In the genomic region with DNA sequence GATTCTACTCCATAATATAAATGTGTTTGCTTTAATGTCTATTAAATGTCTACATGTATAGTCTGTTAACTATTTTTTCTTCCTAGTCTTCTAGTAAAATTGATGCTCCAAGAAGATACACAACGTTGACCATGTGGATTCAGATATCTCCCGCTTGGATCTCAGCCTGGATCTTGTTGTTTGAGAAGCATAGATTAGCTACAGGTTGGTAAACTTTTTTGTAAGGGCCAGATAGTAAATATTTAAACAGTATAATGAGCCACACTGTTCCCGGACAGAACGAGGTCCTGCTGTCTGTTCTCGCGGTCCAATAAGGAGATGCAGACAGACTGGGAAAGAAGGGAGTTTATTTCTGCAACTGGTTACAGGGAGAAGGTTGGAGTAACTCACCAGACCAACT, we compare ENCODE assay signal across 24 cellular contexts.
DNase-seq lines count a peak whose midpoint lies in the region; ATAC-seq, FAIRE-seq and TF ChIP-seq lines count a peak whose summit lies in the region.
"Had no signal": no experiment of that assay in that cellular context is flagged by ENCODE, and none has a peak within 500 bp of the region (broad histone marks: within the 10 kb centered on the region; RNA-seq: fewer than 3 reads in every experiment).

No MANE protein-coding gene starts in this region.

- H3K4me1 ChIP-seq in right lobe of liver (no peaks in the 10 kb centered on the region), HepG2 (ENCODE audit: insufficient read depth, low read length) (no peaks in the 10 kb centered on the region), prostate gland (replicated peaks) (no peaks in the 10 kb centered on the region)
- H3K4me1 ChIP-seq: A549, BE2C, HAP-1 had no signal

- H3K27me3 ChIP-seq in right lobe of liver (no peaks in the 10 kb centered on the region), HepG2 (ENCODE audit: control insufficient read depth in 1 of 2, insufficient read depth in 2 of 2, low read length in 2 of 2) (peaks cover 0 to 8% of the 10 kb centered on the region in 2 experiments; a peak in 3 of 5 replicates), prostate gland (replicated peaks; ENCODE audit: insufficient read depth) (no peaks in the 10 kb centered on the region)
- H3K27me3 ChIP-seq: BE2C; BLaER1 treated with 17β-estradiol and CSF1 and Interleukin-3, amounts not matched to agents 10 nM and 100 nM had no signal

- TF ChIP-seq EP300 in HepG2 (IDR thresholded peaks at IDR 0.05; ENCODE audit: low read depth in 2 of 2, low read length in 2 of 2) (no peak), HepG2 (CRISPR knock-in tag; IDR thresholded peaks at IDR 0.05; ENCODE audit: borderline replicate concordance) (no peak)

- DNase-seq in NCI-H748 (lab: John Stamatoyannopoulos, UW; ENCODE audit: unreplicated experiment) = peak; percentile 12
- DNase-seq in NCI-H748 treated with DMSO at 0.1 percent for 48 hours (lab: John Stamatoyannopoulos, UW) = no peak
- DNase-seq in right lobe of liver = no peak
- DNase-seq in HepG2 (ENCODE audit: low spot score) = no peak
- peak; percentile 19 for DNase-seq in prostate gland (ENCODE audit: low spot score)
- DNase-seq in nucleus accumbens (lab: John Stamatoyannopoulos, UW) = no peak
- no peak for DNase-seq in SIG-M5 treated with dmso at 0.1 percent for 504 hours (lab: John Stamatoyannopoulos, UW; ENCODE audit: unreplicated experiment)
- DNase-seq: 8988T; ACHN; AML-193; BE2C; CD4-positive, alpha-beta T cell; CD8-positive, alpha-beta memory T cell; DMS 273 treated with DMSO at 0.1 percent for 48 hours; DND-41; GOT3; HFFc6 had no signal

- CTCF ChIA-PET in HepG2 (lab: Yijun Ruan, JAX; ENCODE audit: low intra/inter-chr PET ratio, low total read pairs) = no interaction called here

- H3K9me3 ChIP-seq in right lobe of liver = no peaks in the 10 kb centered on the region
- H3K9me3 ChIP-seq in HepG2 (ENCODE audit: low read length) = no peaks in the 10 kb centered on the region
- H3K9me3 ChIP-seq in prostate gland = no peaks in the 10 kb centered on the region
- H3K9me3 ChIP-seq: A549, BE2C, HAP-1 had no signal

- no peak overlapping the region for H3K4me2 ChIP-seq in HepG2 (ENCODE audit: low read depth, low read length)
- H3K4me2 ChIP-seq: A549; BLaER1 treated with 17β-estradiol and CSF1 and Interleukin-3, amounts not matched to agents 10 nM and 100 nM had no signal

- peak in 3 of 4 donors; percentile 56 to 69 (median 56) for ATAC-seq in right lobe of liver
- no peak for ATAC-seq in HepG2
- ATAC-seq: A549 had no signal

- H3K36me3 ChIP-seq in right lobe of liver (no peaks in the 10 kb centered on the region), HepG2 (replicated peaks in 1 of 2; ENCODE audit: control insufficient read depth in 1 of 2, insufficient read depth in 2 of 2, low read length in 2 of 2) (no peaks in the 10 kb centered on the region), prostate gland (no peaks in the 10 kb centered on the region)
- H3K36me3 ChIP-seq: BE2C; BLaER1 treated with 17β-estradiol and CSF1 and Interleukin-3, amounts not matched to agents 10 nM and 100 nM; HAP-1 had no signal

- H3K79me2 ChIP-seq in HepG2 (ENCODE audit: insufficient read depth, low read length) = no peaks in the 10 kb centered on the region

- TF ChIP-seq POLR2A in right lobe of liver (IDR thresholded peaks at IDR 0.05) = no peak
- TF ChIP-seq POLR2A in HepG2 (IDR thresholded peaks at IDR 0.05; ENCODE audit: insufficient read depth in 1 of 2, low read depth in 2 of 2, low read length in 2 of 2) = no peak
- no peak for TF ChIP-seq POLR2A in prostate gland (IDR thresholded peaks at IDR 0.05)

- TF ChIP-seq CTCF in right lobe of liver (IDR thresholded peaks at IDR 0.05) (no peak), HepG2 (CRISPR knock-in tag; IDR thresholded peaks at IDR 0.05) (no peak), prostate gland (IDR thresholded peaks at IDR 0.05) (no peak)

- intact Hi-C loops in right lobe of liver (cut with DNase I) (no loop called here), HepG2 (cut with micrococcal nuclease; ENCODE audit: unreplicated experiment) (no loop called here), prostate gland (cut with DNase I) (no loop called here)

- H3K27ac ChIP-seq in right lobe of liver (no peak overlapping the region), HepG2 (ENCODE audit: extremely low read length, insufficient read depth, low read length) (no peak overlapping the region), prostate gland (no peak overlapping the region)
- H3K27ac ChIP-seq: A549 had no signal

- WGBS in right lobe of liver (ENCODE audit: insufficient coverage, low coverage, low lambda C conversion rate, missing lambda C conversion rate) = 35% methylated on average over 6 of the region's 6 CpGs
- WGBS in HepG2 (ENCODE audit: low lambda C conversion rate) = 0% methylated on average over 6 of the region's 6 CpGs
- WGBS in prostate gland = 46% methylated on average over 6 of the region's 6 CpGs

- H3K4me3 ChIP-seq in right lobe of liver (no peak overlapping the region), HepG2 (replicated peaks in 1 of 3; ENCODE audit: insufficient read depth in 1 of 3, low read depth in 2 of 3, low read length in 3 of 3) (no peak overlapping the region), prostate gland (no peak overlapping the region)
- H3K4me3 ChIP-seq: A549; BLaER1 treated with 17β-estradiol and CSF1 and Interleukin-3, amounts not matched to agents 10 nM and 100 nM; HAP-1 had no signal

- BruUV-seq in HepG2 (replicated peaks; lab: Mats Ljungman, UMichigan) = no TSS peak

- in situ Hi-C loops in HepG2 (cut with HindIII; ENCODE audit: extremely low pct_ligation_motif_present, low pct_unique_long_range_greater_than_20kb) = no loop called here

- no peak overlapping the region for H2AFZ ChIP-seq in HepG2 (ENCODE audit: low read length)

- no peak for TF ChIP-seq RAD21 in HepG2 (CRISPR knock-in tag; IDR thresholded peaks at IDR 0.05)

- POLR2A ChIA-PET in HepG2 (lab: Yijun Ruan, JAX) = no interaction called here

- no peaks in the 10 kb centered on the region for H4K20me1 ChIP-seq in HepG2 (ENCODE audit: insufficient read depth, low read length)
- H4K20me1 ChIP-seq: BLaER1 treated with 17β-estradiol and CSF1 and Interleukin-3, amounts not matched to agents 10 nM and 100 nM had no signal

- no peak overlapping the region for H3K9ac ChIP-seq in HepG2 (ENCODE audit: insufficient read depth, low read depth, low read length)
- H3K9ac ChIP-seq: BLaER1 treated with 17β-estradiol and CSF1 and Interleukin-3, amounts not matched to agents 10 nM and 100 nM had no signal

- no peak for FAIRE-seq in HepG2 (lab: Jason Lieb, UNC)
- FAIRE-seq: A549, D721Med, G401.6, GM12892, H54 had no signal

TF ChIP-seq in HepG2, 621 proteins besides CTCF, POLR2A, EP300 and RAD21:
- TF ChIP-seq ZNF10 (CRISPR knock-in tag; IDR thresholded peaks at IDR 0.05; ENCODE audit: borderline replicate concordance, low read depth) = no peak
- TF ChIP-seq, protein P1, sequence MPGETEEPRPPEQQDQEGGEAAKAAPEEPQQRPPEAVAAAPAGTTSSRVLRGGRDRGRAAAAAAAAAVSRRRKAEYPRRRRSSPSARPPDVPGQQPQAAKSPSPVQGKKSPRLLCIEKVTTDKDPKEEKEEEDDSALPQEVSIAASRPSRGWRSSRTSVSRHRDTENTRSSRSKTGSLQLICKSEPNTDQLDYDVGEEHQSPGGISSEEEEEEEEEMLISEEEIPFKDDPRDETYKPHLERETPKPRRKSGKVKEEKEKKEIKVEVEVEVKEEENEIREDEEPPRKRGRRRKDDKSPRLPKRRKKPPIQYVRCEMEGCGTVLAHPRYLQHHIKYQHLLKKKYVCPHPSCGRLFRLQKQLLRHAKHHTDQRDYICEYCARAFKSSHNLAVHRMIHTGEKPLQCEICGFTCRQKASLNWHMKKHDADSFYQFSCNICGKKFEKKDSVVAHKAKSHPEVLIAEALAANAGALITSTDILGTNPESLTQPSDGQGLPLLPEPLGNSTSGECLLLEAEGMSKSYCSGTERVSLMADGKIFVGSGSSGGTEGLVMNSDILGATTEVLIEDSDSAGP (CRISPR knock-in tag; IDR thresholded peaks at IDR 0.05; ENCODE audit: borderline replicate concordance) = no peak
- TF ChIP-seq, protein P2, sequence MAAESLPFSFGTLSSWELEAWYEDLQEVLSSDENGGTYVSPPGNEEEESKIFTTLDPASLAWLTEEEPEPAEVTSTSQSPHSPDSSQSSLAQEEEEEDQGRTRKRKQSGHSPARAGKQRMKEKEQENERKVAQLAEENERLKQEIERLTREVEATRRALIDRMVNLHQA (CRISPR knock-in tag; IDR thresholded peaks at IDR 0.05) = no peak
- TF ChIP-seq PTBP1 (IDR thresholded peaks at IDR 0.05; ENCODE audit: low read depth, low read length, poor library complexity, severe bottlenecking) = no peak
- TF ChIP-seq ZBTB8A (CRISPR knock-in tag; IDR thresholded peaks at IDR 0.05; ENCODE audit: borderline replicate concordance, low read depth) = no peak
- no peak for TF ChIP-seq SRY (CRISPR knock-in tag; IDR thresholded peaks at IDR 0.05)
- no peak for TF ChIP-seq MAZ (IDR thresholded peaks at IDR 0.05; ENCODE audit: borderline replicate concordance, low read depth, low read length)
- TF ChIP-seq MAZ (CRISPR knock-in tag; IDR thresholded peaks at IDR 0.05; ENCODE audit: low read depth) = no peak
- TF ChIP-seq ZNF382 (CRISPR knock-in tag; IDR thresholded peaks at IDR 0.05; ENCODE audit: borderline replicate concordance) = no peak
- TF ChIP-seq, protein P3, sequence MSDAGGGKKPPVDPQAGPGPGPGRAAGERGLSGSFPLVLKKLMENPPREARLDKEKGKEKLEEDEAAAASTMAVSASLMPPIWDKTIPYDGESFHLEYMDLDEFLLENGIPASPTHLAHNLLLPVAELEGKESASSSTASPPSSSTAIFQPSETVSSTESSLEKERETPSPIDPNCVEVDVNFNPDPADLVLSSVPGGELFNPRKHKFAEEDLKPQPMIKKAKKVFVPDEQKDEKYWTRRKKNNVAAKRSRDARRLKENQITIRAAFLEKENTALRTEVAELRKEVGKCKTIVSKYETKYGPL (CRISPR knock-in tag; IDR thresholded peaks at IDR 0.05) = no peak
- TF ChIP-seq MATR3 (CRISPR knock-in tag; IDR thresholded peaks at IDR 0.05) = no peak

Comparison
In these comparisons a context has a peak if more than half of its experiments do, and no peak if none do; other contexts are left out.
1. DNase-seq: peak in NCI-H748 (single experiment) and prostate gland (single experiment); none in NCI-H748 treated with DMSO at 0.1 percent for 48 hours (single experiment), right lobe of liver (0 of 3), HepG2 (single experiment), nucleus accumbens (0 of 56) and SIG-M5 treated with dmso at 0.1 percent for 504 hours (single experiment).